In genomic region chr3:188153949-188154757, GRCh38 we compare ENCODE assay signal across 1 cellular context.
TF ChIP-seq lines count a peak whose summit lies in the region.

Gene LPP (plus strand): TSS chr3:188154157. CDS start chr3:188406121, 251,964 bp downstream.

TF ChIP-seq in HepG2, 621 proteins besides CTCF, POLR2A, EP300 and RAD21 (continued from another document and continues in another):
- TF ChIP-seq ZHX2 (IDR thresholded peaks at IDR 0.05; ENCODE audit: low read depth) (no peak), ZHX2 (CRISPR knock-in tag; IDR thresholded peaks at IDR 0.05; ENCODE audit: borderline replicate concordance) (no peak), HOXA7 (CRISPR knock-in tag; IDR thresholded peaks at IDR 0.05) (no peak), KDM2A (CRISPR knock-in tag; IDR thresholded peaks at IDR 0.05; ENCODE audit: borderline replicate concordance, low read depth) (peak; percentile 45; the same call in 1 of the 2 replicates), ZNF580 (CRISPR knock-in tag; IDR thresholded peaks at IDR 0.05; ENCODE audit: borderline replicate concordance, low read depth) (no peak), ZNF484 (CRISPR knock-in tag; IDR thresholded peaks at IDR 0.05; ENCODE audit: borderline replicate concordance, low read depth) (no peak), BCL6 (CRISPR knock-in tag; IDR thresholded peaks at IDR 0.05) (peak; percentile 99), ZNF552 (CRISPR knock-in tag; IDR thresholded peaks at IDR 0.05; ENCODE audit: borderline replicate concordance) (no peak), U2AF2 (IDR thresholded peaks at IDR 0.05; ENCODE audit: low read depth, low read length) (no peak), ZBTB25 (CRISPR knock-in tag; IDR thresholded peaks at IDR 0.05) (no peak), ZBTB43 (CRISPR knock-in tag; conservative IDR thresholded peaks at IDR 0.05) (0 out of 2 replicates have a peak, but pooled peaks have one; percentile 54), CENPT (CRISPR knock-in tag; IDR thresholded peaks at IDR 0.05; ENCODE audit: low read depth) (no peak; the same call in 1 of the 2 replicates), ZNF816 (CRISPR knock-in tag; IDR thresholded peaks at IDR 0.05; ENCODE audit: borderline replicate concordance) (peak; percentile 22; the same call in 1 of the 2 replicates), STAG1 (CRISPR knock-in tag; IDR thresholded peaks at IDR 0.05) (peak; percentile 29), CREB3 (CRISPR knock-in tag; IDR thresholded peaks at IDR 0.05) (no peak), YY1 (IDR thresholded peaks at IDR 0.05; ENCODE audit: insufficient read depth, insufficient replicate concordance, low read depth, low read length) (peak; percentile 16), NPAS2 (CRISPR knock-in tag; IDR thresholded peaks at IDR 0.05; ENCODE audit: borderline replicate concordance) (no peak), TRIM24 (CRISPR knock-in tag; IDR thresholded peaks at IDR 0.05) (no peak), MLXIP (CRISPR knock-in tag; IDR thresholded peaks at IDR 0.05; ENCODE audit: borderline replicate concordance) (peak; percentile 54; the same call in 1 of the 2 replicates), GZF1 (CRISPR knock-in tag; IDR thresholded peaks at IDR 0.05) (no peak), KDM5B (CRISPR knock-in tag; IDR thresholded peaks at IDR 0.05; ENCODE audit: borderline replicate concordance) (no peak), ELF1 (CRISPR knock-in tag; IDR thresholded peaks at IDR 0.05) (peak; percentile 35; the same call in 1 of the 2 replicates), POLR2AphosphoS5 (IDR thresholded peaks at IDR 0.05; ENCODE audit: low read depth, low read length) (peak; percentile 17; the same call in 1 of the 2 replicates), PREB (CRISPR knock-in tag; IDR thresholded peaks at IDR 0.05) (no peak), THAP7 (CRISPR knock-in tag; IDR thresholded peaks at IDR 0.05) (0 out of 2 replicates have a peak, but pooled peaks have one; percentile 31), ZHX1 (CRISPR knock-in tag; IDR thresholded peaks at IDR 0.05; ENCODE audit: low read depth) (no peak), SMAD9 (CRISPR knock-in tag; IDR thresholded peaks at IDR 0.05) (no peak), SP2 (CRISPR knock-in tag; IDR thresholded peaks at IDR 0.05) (peak; percentile 43; the same call in 1 of the 2 replicates), ATF1 (CRISPR knock-in tag; IDR thresholded peaks at IDR 0.05) (no peak), ZNF777 (CRISPR knock-in tag; IDR thresholded peaks at IDR 0.05) (no peak), PAWR (CRISPR knock-in tag; IDR thresholded peaks at IDR 0.05; ENCODE audit: borderline replicate concordance) (no peak), MEIS2 (CRISPR knock-in tag; IDR thresholded peaks at IDR 0.05) (no peak), ZNF780A (CRISPR knock-in tag; IDR thresholded peaks at IDR 0.05) (no peak), NR1H2 (CRISPR knock-in tag; IDR thresholded peaks at IDR 0.05; ENCODE audit: borderline replicate concordance, low read depth) (no peak), HMG20A (CRISPR knock-in tag; IDR thresholded peaks at IDR 0.05; ENCODE audit: borderline replicate concordance) (no peak), HNF4G (IDR thresholded peaks at IDR 0.05; ENCODE audit: borderline replicate concordance, low read depth, low read length) (no peak), HNF4G (CRISPR knock-in tag; IDR thresholded peaks at IDR 0.05; ENCODE audit: borderline replicate concordance, low read depth) (no peak), NFIB (CRISPR knock-in tag; IDR thresholded peaks at IDR 0.05; ENCODE audit: borderline replicate concordance) (no peak), FOXA3 (CRISPR knock-in tag; IDR thresholded peaks at IDR 0.05) (0 out of 2 replicates have a peak, but pooled peaks have one; percentile 7), ZNF747 (CRISPR knock-in tag; IDR thresholded peaks at IDR 0.05; ENCODE audit: borderline replicate concordance) (peak; percentile 52; the same call in 1 of the 2 replicates), ZNF782 (CRISPR knock-in tag; IDR thresholded peaks at IDR 0.05; ENCODE audit: borderline replicate concordance) (no peak), CEBPB (IDR thresholded peaks at IDR 0.05; ENCODE audit: borderline replicate concordance, low read depth, low read length) (no peak), ZNF670 (CRISPR knock-in tag; IDR thresholded peaks at IDR 0.05; ENCODE audit: borderline replicate concordance) (no peak), ZNF691 (CRISPR knock-in tag; IDR thresholded peaks at IDR 0.05; ENCODE audit: borderline replicate concordance, low read depth) (no peak; the same call in 1 of the 2 replicates), ZNF773 (CRISPR knock-in tag; IDR thresholded peaks at IDR 0.05; ENCODE audit: borderline replicate concordance) (no peak), ZNF790 (CRISPR knock-in tag; IDR thresholded peaks at IDR 0.05; ENCODE audit: borderline replicate concordance) (0 out of 2 replicates have a peak, but pooled peaks have one; percentile 3), MAF1 (CRISPR knock-in tag; IDR thresholded peaks at IDR 0.05; ENCODE audit: borderline replicate concordance) (0 out of 2 replicates have a peak, but pooled peaks have one; percentile 37)
